In the genomic region with DNA sequence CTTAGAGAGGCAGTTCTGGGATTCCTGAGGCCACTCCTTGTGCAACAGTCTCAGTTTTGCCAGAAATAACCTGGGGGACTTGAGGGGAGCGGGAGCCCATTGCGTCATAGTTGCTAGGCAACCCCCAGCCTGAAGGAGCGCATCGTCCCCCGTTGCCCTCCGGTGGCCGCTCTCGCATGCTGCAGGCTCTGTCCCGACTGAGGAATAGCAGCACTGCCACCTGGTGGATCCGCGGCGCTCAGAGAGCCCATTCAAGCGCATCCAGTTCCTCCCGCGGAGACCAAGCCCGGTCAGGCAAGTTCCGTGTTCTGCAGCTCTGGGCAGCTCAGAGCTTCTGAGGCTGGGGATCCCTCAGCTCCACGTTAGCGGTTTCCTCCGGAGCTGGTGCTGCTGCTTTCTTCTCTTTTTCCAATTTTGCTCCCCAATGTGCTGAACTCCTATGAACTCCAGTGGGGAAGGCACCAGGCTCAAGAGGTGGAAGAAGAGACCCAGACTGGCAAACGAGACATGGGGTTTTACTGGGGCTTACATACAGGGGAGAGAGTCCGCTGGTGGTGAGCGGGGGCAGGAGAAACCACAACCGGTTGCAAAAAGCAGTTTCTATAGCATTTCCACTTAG, we compare ENCODE assay signal across 8 cellular contexts. TPM values are rescaled to one million over a fixed set of nuclear protein-coding genes. Genes with fewer than 3 reads are reported as not detected.
A peak's percentile ranks its signal among the peaks of the same experiment; 100 is the strongest.
DNase-seq lines count a peak whose midpoint lies in the region; ATAC-seq and TF ChIP-seq lines count a peak whose summit lies in the region.

No MANE protein-coding gene starts in this region.

- peak; percentile 100 for TF ChIP-seq CTCF in astrocyte of the cerebellum (IDR thresholded peaks at IDR 0.05; ENCODE audit: low read depth, low read length, missing control alignments)

- H3K36me3 ChIP-seq in skeletal muscle satellite cell (ENCODE audit: insufficient read depth, low read length) = no peaks in the 10 kb centered on the region

- no peaks in the 10 kb centered on the region for H3K9me3 ChIP-seq in skeletal muscle satellite cell (replicated peaks; ENCODE audit: low read length)

- no peak overlapping the region for H3K9ac ChIP-seq in skeletal muscle satellite cell (ENCODE audit: low read depth, low read length)

- H3K4me2 ChIP-seq in skeletal muscle satellite cell (ENCODE audit: low read length) = peak overlapping the region; percentile 30

- peaks cover 35% of the 10 kb centered on the region for H3K4me1 ChIP-seq in skeletal muscle satellite cell (ENCODE audit: control insufficient read depth, insufficient read depth, low read length)

- ATAC-seq in GM18867 (IDR thresholded peaks at IDR 0.05; ENCODE audit: unreplicated experiment) (peak; percentile 96), HG03060 (IDR thresholded peaks at IDR 0.05; ENCODE audit: low read depth, unreplicated experiment) (peak; percentile 94)

- in situ Hi-C loops in astrocyte of the cerebellum (cut with HindIII; ENCODE audit: low sequenced_read_pairs) = no loop called here

- no peak overlapping the region for H3K4me3 ChIP-seq in astrocyte of the cerebellum (ENCODE audit: low read depth, low read length)
- H3K4me3 ChIP-seq in skeletal muscle satellite cell (ENCODE audit: low read length) = no peak overlapping the region

- DNase-seq in AG08395 (ENCODE audit: low spot score) (peak; percentile 96), NCI-H2081 treated with DMSO at 0.1 percent for 48 hours (lab: John Stamatoyannopoulos, UW) (peak; percentile 25), T-helper 9 cell (peak; percentile 76), astrocyte of the cerebellum (ENCODE audit: low read depth) (peak; percentile 91), hippocampal formation (lab: John Stamatoyannopoulos, UW) (peak; percentile 86 to 94)

- no peaks in the 10 kb centered on the region for H3K27me3 ChIP-seq in skeletal muscle satellite cell (ENCODE audit: control insufficient read depth, insufficient read depth, low read length)

RNA-seq across cellular contexts. Expression of a gene that starts 15.1 kb away (rescaled TPM):
- 0.51 and 3.3 TPM in 2 replicates for total RNA-seq in skeletal muscle satellite cell (2012; rRNA removed)

RNA-seq across cellular contexts. Expression of a gene that starts 44.9 kb away (rescaled TPM):
- total RNA-seq in skeletal muscle satellite cell (2012; rRNA removed) = 10.0 and 11.4 TPM in 2 replicates

Comparison
In these comparisons a context has a peak if more than half of its experiments do, and no peak if none do; other contexts are left out.
1. DNase-seq: peak in every context shown above with its lines; median percentile 96 in AG08395; 91 in astrocyte of the cerebellum; 90 in hippocampal formation; 76 in T-helper 9 cell; 25 in NCI-H2081 treated with DMSO at 0.1 percent for 48 hours.